ENCODE assay signal across 1 cellular context in genomic region chr20:19860742-19861141, GRCh38.
A peak's percentile ranks its signal among the peaks of the same experiment; 100 is the strongest.
TF ChIP-seq lines count a peak whose summit lies in the region.

No MANE protein-coding gene starts in this region.

TF ChIP-seq in GM12878, 131 proteins besides CTCF, POLR2A, EP300 and RAD21 (continued from another document and continues in another):
- TF ChIP-seq ZNF274 (IDR thresholded peaks at IDR 0.05; ENCODE audit: insufficient read depth, insufficient read length) (no peak), SUZ12 (IDR thresholded peaks at IDR 0.05; ENCODE audit: unreplicated experiment) (no peak), RFX5 (IDR thresholded peaks at IDR 0.05; ENCODE audit: low read depth, low read length) (no peak), NR2C2 (IDR thresholded peaks at IDR 0.05; ENCODE audit: borderline replicate concordance, control insufficient read depth, insufficient read length, low read depth) (no peak), SKIL (IDR thresholded peaks at IDR 0.05; ENCODE audit: low read depth, poor library complexity, severe bottlenecking) (no peak), CEBPB (IDR thresholded peaks at IDR 0.05; ENCODE audit: borderline replicate concordance in 1 of 2, low read depth in 2 of 2, low read length in 2 of 2) (no peak), IRF5 (IDR thresholded peaks at IDR 0.05; ENCODE audit: borderline replicate concordance) (no peak), JUND (IDR thresholded peaks at IDR 0.05; ENCODE audit: low read depth, low read length) (no peak), NRF1 (conservative IDR thresholded peaks at IDR 0.05; ENCODE audit: low read depth, low read length) (no peak), RB1 (IDR thresholded peaks at IDR 0.05; ENCODE audit: borderline replicate concordance) (no peak), TAF1 (IDR thresholded peaks at IDR 0.05; ENCODE audit: borderline replicate concordance, low read depth, low read length) (no peak), ZNF592 (IDR thresholded peaks at IDR 0.05) (no peak), ESRRA (IDR thresholded peaks at IDR 0.05; ENCODE audit: low read length) (no peak), CBFB (IDR thresholded peaks at IDR 0.05; ENCODE audit: low read depth) (no peak), MLLT1 (IDR thresholded peaks at IDR 0.05) (no peak), PAX5 (IDR thresholded peaks at IDR 0.05; ENCODE audit: borderline replicate concordance, low read depth, low read length) (no peak), SMARCA5 (IDR thresholded peaks at IDR 0.05) (no peak), ZBTB40 (IDR thresholded peaks at IDR 0.05; ENCODE audit: borderline replicate concordance) (no peak), KAT2A (conservative IDR thresholded peaks at IDR 0.05; ENCODE audit: control insufficient read depth, low read depth, low read length) (no peak), TCF3 (IDR thresholded peaks at IDR 0.05; ENCODE audit: borderline replicate concordance, insufficient read depth, low read depth, low read length) (no peak), NKRF (conservative IDR thresholded peaks at IDR 0.05) (no peak), TBL1XR1 (IDR thresholded peaks at IDR 0.05; ENCODE audit: low read depth, low read length) (no peak), FOS (IDR thresholded peaks at IDR 0.05; ENCODE audit: borderline replicate concordance, extremely low read depth, insufficient read length) (no peak), ZNF207 (IDR thresholded peaks at IDR 0.05; ENCODE audit: borderline replicate concordance) (no peak), POU2F2 (IDR thresholded peaks at IDR 0.05; ENCODE audit: borderline replicate concordance, low read depth, low read length) (no peak), JUNB (IDR thresholded peaks at IDR 0.05) (peak; percentile 79), SREBF1 (IDR thresholded peaks at IDR 0.05; ENCODE audit: low read length) (no peak), SREBF2 (IDR thresholded peaks at IDR 0.05; ENCODE audit: low read length) (no peak), NFIC (IDR thresholded peaks at IDR 0.05; ENCODE audit: low read depth, low read length) (no peak; the same call in 1 of the 2 replicates), BACH1 (IDR thresholded peaks at IDR 0.05; ENCODE audit: borderline replicate concordance) (no peak), SRF (IDR thresholded peaks at IDR 0.05; ENCODE audit: low read depth in 2 of 2, low read length in 2 of 2) (no peak), CREB1 (IDR thresholded peaks at IDR 0.05; ENCODE audit: low read depth) (no peak), SP1 (IDR thresholded peaks at IDR 0.05; ENCODE audit: low read depth, low read length) (no peak), CUX1 (IDR thresholded peaks at IDR 0.05; ENCODE audit: insufficient replicate concordance, low read depth, low read length) (no peak), USF2 (IDR thresholded peaks at IDR 0.05; ENCODE audit: borderline replicate concordance, low read depth, low read length) (no peak), GATAD2B (conservative IDR thresholded peaks at IDR 0.05; ENCODE audit: low read depth) (0 out of 2 replicates have a peak, but pooled peaks have one; percentile 26), FOXK2 (IDR thresholded peaks at IDR 0.05) (no peak), EED (IDR thresholded peaks at IDR 0.05; ENCODE audit: low read depth) (no peak), MXI1 (IDR thresholded peaks at IDR 0.05; ENCODE audit: low read depth, low read length) (no peak)
